Comparison of ENCODE assay signal across 16 cellular contexts in genomic region chr4:138259801-138260200, GRCh38. TPM values are rescaled to one million over a fixed set of nuclear protein-coding genes. Genes with fewer than 3 reads are reported as not detected.
DNase-seq lines count a peak whose midpoint lies in the region; ATAC-seq and TF ChIP-seq lines count a peak whose summit lies in the region.
"Had no signal": no experiment of that assay in that cellular context is flagged by ENCODE, and none has a peak within 500 bp of the region (broad histone marks: within the 10 kb centered on the region; RNA-seq: fewer than 3 reads in every experiment).

No MANE protein-coding gene starts in this region.

- H3K9me2 ChIP-seq in PC-3 (replicated peaks; ENCODE audit: low read length): no peaks in the 10 kb centered on the region

- no peaks in the 10 kb centered on the region for H3F3A ChIP-seq in PC-3 (ENCODE audit: low read length, unreplicated experiment)

- H3K9ac ChIP-seq in PC-3 (ENCODE audit: low read length): no peak overlapping the region

- H3K36me3 ChIP-seq in PC-3 (ENCODE audit: low read depth, low read length): no peaks in the 10 kb centered on the region
- H3K36me3 ChIP-seq: thoracic aorta had no signal

- POLR2A ChIA-PET in PC-3 (lab: Charles Lee; ENCODE audit: unreplicated experiment): no interaction called here

- ATAC-seq in PC-3 (peak; percentile 56), GM18505 (IDR thresholded peaks at IDR 0.05; ENCODE audit: unreplicated experiment) (no peak)
- ATAC-seq: body of pancreas; CD8-positive, alpha-beta T cell had no signal

- H3K27ac ChIP-seq in PC-3 (ENCODE audit: low read length): no peak overlapping the region
- H3K27ac ChIP-seq: body of pancreas, thoracic aorta had no signal

- H3K27me3 ChIP-seq in PC-3 (ENCODE audit: low read length): no peaks in the 10 kb centered on the region
- H3K27me3 ChIP-seq: body of pancreas had no signal

- intact Hi-C loops in PC-3 (cut with micrococcal nuclease): no loop called here

- no peaks in the 10 kb centered on the region for H4K20me1 ChIP-seq in PC-3 (ENCODE audit: low read length)

- no TSS peak for BruUV-seq in PC-3 (replicated peaks; lab: Mats Ljungman, UMichigan)

- TF ChIP-seq POLR2A in GM18505 (IDR thresholded peaks at IDR 0.05; ENCODE audit: borderline replicate concordance, extremely low read depth, insufficient read depth, insufficient read length): no peak

- CTCF ChIA-PET in PC-3 (lab: Charles Lee): no interaction called here

- H3K4me2 ChIP-seq in PC-3 (ENCODE audit: low read length): no peak overlapping the region

- H3K4me3 ChIP-seq in PC-3 (ENCODE audit: low read length) (no peak overlapping the region), choroid plexus epithelial cell (ENCODE audit: low read depth, low read length) (no peak overlapping the region)
- H3K4me3 ChIP-seq: body of pancreas, thoracic aorta had no signal

- peak overlapping the region; percentile 55; the same call in 1 of the 2 replicates for H2AFZ ChIP-seq in PC-3 (ENCODE audit: low read length)

- no peaks in the 10 kb centered on the region for H3K9me3 ChIP-seq in PC-3 (ENCODE audit: low read length)
- H3K9me3 ChIP-seq: body of pancreas, thoracic aorta had no signal

- DNase-seq in H4 (ENCODE audit: low spot score): peak; percentile 76
- peak; percentile 65 for DNase-seq in PC-3
- peak; percentile 66 for DNase-seq in choroid plexus epithelial cell (ENCODE audit: low read depth)
- DNase-seq in myocyte (ENCODE audit: low read depth): peak; percentile 36
- DNase-seq in NCI-H1105 (lab: John Stamatoyannopoulos, UW): no peak
- no peak for DNase-seq in NCI-H1694 treated with DMSO at 0.1 percent for 48 hours (lab: John Stamatoyannopoulos, UW)
- no peak for DNase-seq in kidney glomerular epithelial cell (lab: John Stamatoyannopoulos, UW)
- DNase-seq: body of pancreas; CD8-positive, alpha-beta T cell; endodermal cell; KBM-7; mesendoderm; NCI-H2081 treated with DMSO at 0.1 percent for 48 hours; occipital lobe had no signal

- H3K4me1 ChIP-seq in PC-3 (ENCODE audit: insufficient read depth, low read length): peaks cover 33% of the 10 kb centered on the region
- H3K4me1 ChIP-seq: body of pancreas had no signal

- H3K79me2 ChIP-seq in PC-3 (ENCODE audit: low read length): no peaks in the 10 kb centered on the region

- TF ChIP-seq CTCF in PC-3 (conservative IDR thresholded peaks at IDR 0.05; ENCODE audit: low read depth, low read length) (no peak), choroid plexus epithelial cell (conservative IDR thresholded peaks at IDR 0.05; ENCODE audit: low read depth, low read length) (no peak)

RNA-seq across cellular contexts. Expression of gene SLC7A11, which starts 17.7 kb away (rescaled TPM):
- total RNA-seq in H4 (2014; rRNA removed; shearing (Covaris generic)): 135 and 181 TPM in 2 replicates
- total RNA-seq in PC-3 (2014; rRNA removed): 13.3 and 14.0 TPM in 2 replicates
- 22.7 and 26.5 TPM in 2 replicates for total RNA-seq in myocyte
- polyA plus RNA-seq in myocyte (2012): 22.4 TPM
- total RNA-seq: CD8-positive, alpha-beta T cell had no signal

Comparison
In these comparisons a context has a peak if more than half of its experiments do, and no peak if none do; other contexts are left out.
1. DNase-seq: peak in H4 (single experiment), PC-3 (single experiment), choroid plexus epithelial cell (single experiment) and myocyte (single experiment); none in NCI-H1105 (single experiment), NCI-H1694 treated with DMSO at 0.1 percent for 48 hours (single experiment) and kidney glomerular epithelial cell (single experiment).